In genomic region chr11:69598147-69598546, GRCh38 we compare ENCODE assay signal across 14 cellular contexts. TPM values are rescaled to one million over a fixed set of nuclear protein-coding genes. Genes with fewer than 3 reads are reported as not detected.
DNase-seq lines count a peak whose midpoint lies in the region; ATAC-seq, FAIRE-seq and TF ChIP-seq lines count a peak whose summit lies in the region.
"Had no signal": no experiment of that assay in that cellular context is flagged by ENCODE, and none has a peak within 500 bp of the region (broad histone marks: within the 10 kb centered on the region; RNA-seq: fewer than 3 reads in every experiment).

No MANE protein-coding gene starts in this region.

- no peaks in the 10 kb centered on the region for H3K27me3 Mint-ChIP-seq in T-helper 2 cell treated with Interferon-gamma antibody and Interleukin-4, amounts not matched to agents 5 μg/mL and 100 μg/mL, for 36 hours (ENCODE audit: low read depth)

- TF ChIP-seq RAD21 in A549 (conservative IDR thresholded peaks at IDR 0.05 in 1 of 2, IDR thresholded peaks at IDR 0.05 in 1 of 2), result peak; percentile 44 to 50

- no peak overlapping the region for H3K27ac ChIP-seq in A549
- H3K27ac ChIP-seq in RWPE1, result no peak overlapping the region
- H3K27ac ChIP-seq: testis had no signal

- no peaks in the 10 kb centered on the region for H3K36me3 Mint-ChIP-seq in T-helper 2 cell treated with Interferon-gamma antibody and Interleukin-4, amounts not matched to agents 5 μg/mL and 100 μg/mL, for 36 hours (ENCODE audit: low read depth)
- H3K36me3 Mint-ChIP-seq: CD8-positive, alpha-beta memory T cell had no signal

- TF ChIP-seq CTCF in A549 (IDR thresholded peaks at IDR 0.05) (peak; percentile 18; the same call in 1 of the 3 replicates), GM12873 (IDR thresholded peaks at IDR 0.05; ENCODE audit: insufficient read depth, low read depth, low read length, missing control alignments) (peak; percentile 12), RWPE1 (conservative IDR thresholded peaks at IDR 0.05; ENCODE audit: low read depth) (no peak)

- TF ChIP-seq EP300 in A549 (IDR thresholded peaks at IDR 0.05), result no peak

- no peaks in the 10 kb centered on the region for H3K4me1 ChIP-seq in A549
- H3K4me1 ChIP-seq: testis had no signal

- CTCF ChIA-PET in A549 (lab: Yijun Ruan, JAX), result interaction anchor here (0.6 to 4.0 kb wide), 4 partner anchors 9 to 893 kb away, joined by 3 to 21 read pairs (median 3); no protein-coding TSS in a partner anchor
- CTCF ChIA-PET in RWPE1 (lab: Yijun Ruan, JAX), result no interaction called here

- no peaks in the 10 kb centered on the region for H3K9me3 Mint-ChIP-seq in T-helper 2 cell treated with Interferon-gamma antibody and Interleukin-4, amounts not matched to agents 5 μg/mL and 100 μg/mL, for 36 hours
- H3K9me3 Mint-ChIP-seq: CD8-positive, alpha-beta memory T cell; dendritic cell treated with granulocyte-macrophage colony-stimulating factor and Interleukin-4, amounts not matched to agents 40 ng/mL and 50 ng/mL, for 4 days had no signal

- DNase-seq in A549 (ENCODE audit: low read depth in 1 of 2, low spot score in 1 of 2) (peak in 1 of 2 experiments; percentile 47), RWPE1 (ENCODE audit: low spot score) (peak; percentile 22), glomerular visceral epithelial cell (ENCODE audit: extremely low spot score) (peak; percentile 11), NCI-H2029 treated with DMSO at 0.1 percent for 48 hours (lab: John Stamatoyannopoulos, UW) (no peak)
- DNase-seq in T-helper 2 cell treated with Interferon-gamma antibody and Interleukin-4, amounts not matched to agents 5 μg/mL and 100 μg/mL, for 36 hours (ENCODE audit: low spot score), result no peak
- DNase-seq: activated gamma-delta T cell; CD8-positive, alpha-beta memory T cell; stimulated activated CD4-positive, alpha-beta T cell treated with anti-CD3 and anti-CD28 coated beads, Interleukin-4, amount 100 ng/mL, for 4 hours; testis had no signal

- TF ChIP-seq POLR2A in A549 (IDR thresholded peaks at IDR 0.05; ENCODE audit: low read length), result no peak

- POLR2A ChIA-PET in A549 (lab: Yijun Ruan, JAX) (no interaction called here), RWPE1 (lab: Yijun Ruan, JAX; ENCODE audit: low non-redundant PET) (no interaction called here)

- H3K4me3 ChIP-seq in A549, result no peak overlapping the region
- H3K4me3 ChIP-seq: testis had no signal

- H3K4me1 Mint-ChIP-seq in T-helper 2 cell treated with Interferon-gamma antibody and Interleukin-4, amounts not matched to agents 5 μg/mL and 100 μg/mL, for 36 hours (ENCODE audit: low read depth), result no peaks in the 10 kb centered on the region
- H3K4me1 Mint-ChIP-seq: CD8-positive, alpha-beta memory T cell had no signal

- H3K4me3 Mint-ChIP-seq in T-helper 2 cell treated with Interferon-gamma antibody and Interleukin-4, amounts not matched to agents 5 μg/mL and 100 μg/mL, for 36 hours, result no peak overlapping the region
- H3K4me3 Mint-ChIP-seq: CD8-positive, alpha-beta memory T cell; dendritic cell treated with granulocyte-macrophage colony-stimulating factor and Interleukin-4, amounts not matched to agents 40 ng/mL and 50 ng/mL, for 4 days had no signal

- ATAC-seq in A549, result peak in 1 of 2 experiments; percentile 70; a peak in 4 of 6 replicates
- ATAC-seq in HG03097 (IDR thresholded peaks at IDR 0.05; ENCODE audit: low FRiP score, unreplicated experiment), result no peak
- no peak for ATAC-seq in GM21390 (IDR thresholded peaks at IDR 0.05; ENCODE audit: unreplicated experiment)

- H3K27ac Mint-ChIP-seq in T-helper 2 cell treated with Interferon-gamma antibody and Interleukin-4, amounts not matched to agents 5 μg/mL and 100 μg/mL, for 36 hours, result no peak overlapping the region
- H3K27ac Mint-ChIP-seq: CD8-positive, alpha-beta memory T cell; dendritic cell treated with granulocyte-macrophage colony-stimulating factor and Interleukin-4, amounts not matched to agents 40 ng/mL and 50 ng/mL, for 4 days had no signal

- WGBS in A549 (ENCODE audit: missing lambda C conversion rate), result 65% methylated on average over 5 of the region's 5 CpGs

- H3K4me2 ChIP-seq in A549, result no peak overlapping the region

- H3K9me3 ChIP-seq in A549, result no peaks in the 10 kb centered on the region
- H3K9me3 ChIP-seq: testis had no signal

- no peak for FAIRE-seq in A549 (lab: Jason Lieb, UNC)
- FAIRE-seq: GM12892 had no signal

TF ChIP-seq in A549, 52 proteins besides CTCF, POLR2A, EP300 and RAD21:
- TF ChIP-seq TFCP2L1 (CRISPR knock-in tag; IDR thresholded peaks at IDR 0.05) (no peak), ESRRA (IDR thresholded peaks at IDR 0.05; ENCODE audit: borderline replicate concordance, low read length) (no peak), FOSB (CRISPR knock-in tag; IDR thresholded peaks at IDR 0.05) (no peak), CEBPB (IDR thresholded peaks at IDR 0.05) (0 out of 4 replicates have a peak, but pooled peaks of 1 of the 2 experiments have one; percentile 16), HES2 (IDR thresholded peaks at IDR 0.05) (no peak), MAX (IDR thresholded peaks at IDR 0.05) (peak; percentile 33; the same call in 1 of the 2 replicates), ZNF302 (CRISPR knock-in tag; IDR thresholded peaks at IDR 0.05) (no peak), SMC3 (IDR thresholded peaks at IDR 0.05) (peak; percentile 36; the same call in 2 of the 3 replicates), CBX2 (IDR thresholded peaks at IDR 0.05; ENCODE audit: borderline replicate concordance, low read depth) (no peak)

RNA-seq across cellular contexts. Expression of gene CCND1, which starts 42.8 kb away (rescaled TPM):
- polyA plus RNA-seq in A549 (2011; rRNA removed), result 106 and 136 TPM in 2 replicates
- 219 and 249 TPM in 2 replicates for polyA plus RNA-seq in A549 (2012; cell fraction: cytosol; rRNA removed)
- 343 and 460 TPM in 2 replicates for polyA plus RNA-seq in A549 (2012; cell fraction: nucleus; rRNA removed)
- polyA plus RNA-seq in A549 (2017; fragmentation: RNase III; extraction: RNeasy Plus Mini Kit Qiagen cat#74134 plus additional on column Dnase treatment), result 125 to 157 TPM (median 131 TPM) in 3 replicates
- polyA minus RNA-seq in A549 (2011; rRNA and poly(A)+ RNA removed), result 276 and 347 TPM in 2 replicates

Comparison
In these comparisons a context has a peak if more than half of its experiments do, and no peak if none do; other contexts are left out.
1. DNase-seq: peak in RWPE1 (single experiment) and glomerular visceral epithelial cell (single experiment); none in NCI-H2029 treated with DMSO at 0.1 percent for 48 hours (single experiment) and T-helper 2 cell treated with Interferon-gamma antibody and Interleukin-4, amounts not matched to agents 5 μg/mL and 100 μg/mL, for 36 hours (single experiment).